ENCODE assay signal across 1 cellular context in the genomic region with DNA sequence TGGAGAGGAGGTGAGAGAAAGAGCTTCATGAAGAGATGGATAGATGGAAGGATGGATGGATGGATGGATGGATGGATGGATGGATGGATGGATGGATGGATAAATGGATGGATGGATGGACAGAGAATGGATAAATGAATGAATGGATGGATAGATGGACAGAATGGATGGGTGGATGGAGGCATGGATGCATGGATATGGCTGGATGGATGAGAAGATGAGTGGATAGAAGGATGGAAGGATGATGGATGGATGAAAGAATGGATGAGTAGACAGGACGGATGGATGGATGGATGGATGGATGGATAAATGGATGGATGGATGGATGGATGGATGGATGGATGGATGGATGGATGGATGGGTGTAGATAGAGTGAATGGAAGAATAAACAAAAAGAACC.
TF ChIP-seq lines count a peak whose summit lies in the region.

No MANE protein-coding gene starts in this region.

TF ChIP-seq in HEK293, 187 proteins besides CTCF, POLR2A, EP300 and RAD21 (continued from another document):
- peak; percentile 98 for TF ChIP-seq ZNF366 (tag by site-specific recombination; conservative IDR thresholded peaks at IDR 0.05)
